8 cellular contexts compared by ENCODE assay signal in the genomic region with DNA sequence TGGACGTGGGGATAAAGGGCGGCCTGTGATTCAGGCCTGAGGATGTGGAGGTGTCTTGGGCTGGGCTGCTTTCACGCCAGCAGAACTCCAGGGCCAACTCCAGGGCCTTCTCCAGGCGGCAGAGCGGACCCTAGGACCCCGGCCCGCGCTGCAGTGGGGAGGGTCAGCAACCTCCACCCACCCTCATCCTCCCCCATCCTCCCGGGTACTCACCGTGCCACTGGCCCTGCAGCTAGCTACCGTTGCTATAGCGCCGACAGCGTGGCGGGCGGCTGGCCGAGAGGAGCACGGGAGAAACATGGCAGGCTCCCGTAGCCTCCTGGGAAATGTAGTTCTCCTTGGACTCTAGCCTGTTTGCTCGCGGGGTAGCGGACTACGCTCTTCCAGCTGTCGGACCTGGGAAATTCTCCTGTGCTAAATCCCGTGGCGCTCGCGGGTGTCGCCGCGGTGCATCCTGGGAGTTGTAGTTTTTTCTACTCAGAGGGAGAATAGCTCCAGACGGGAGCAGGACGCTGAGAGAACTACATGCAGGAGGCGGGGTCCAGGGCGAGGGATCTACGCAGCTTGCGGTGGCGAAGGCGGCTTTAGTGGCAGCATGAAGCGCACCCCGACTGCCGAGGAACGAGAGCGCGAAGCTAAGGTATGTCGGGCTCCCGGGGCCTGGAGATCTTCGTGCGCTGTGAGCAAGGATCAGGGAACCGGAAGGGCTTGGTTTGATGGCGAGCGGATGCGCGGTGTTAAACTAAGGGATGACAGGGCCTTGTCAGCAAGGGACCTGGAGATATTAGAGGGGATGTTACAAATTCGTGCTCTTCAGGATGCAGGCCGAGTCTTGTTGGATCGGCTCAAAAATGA. TPM values are rescaled to one million over a fixed set of nuclear protein-coding genes. Genes with fewer than 3 reads are reported as not detected.
A peak's percentile ranks its signal among the peaks of the same experiment; 100 is the strongest.
DNase-seq lines count a peak whose midpoint lies in the region; ATAC-seq lines count a peak whose summit lies in the region.

FTO (plus strand) TSS at position 567 of the 855 bp plus-strand sequence.
RPGRIP1L (minus strand) TSS at position 270 of the 855 bp plus-strand sequence. CDS start 3,136 bp downstream, outside the sequence.

- peak within 1 kb of the TSS; percentile 94 to 98 (median 97) for H3K4me3 Mint-ChIP-seq in CD8-positive, alpha-beta memory T cell
- H3K4me3 Mint-ChIP-seq in effector memory CD8-positive, alpha-beta T cell = peak within 1 kb of the TSS; percentile 94 to 95
- H3K4me3 Mint-ChIP-seq in memory B cell = peak within 1 kb of the TSS; percentile 96

- CTCF ChIA-PET in CD8-positive, alpha-beta memory T cell (lab: Charles Lee) = interaction anchor here (0.9 to 1.9 kb wide), 2 partner anchors 39 to 90 kb away, joined by 3 to 6 read pairs; no protein-coding TSS in a partner anchor
- CTCF ChIA-PET in activated CD8-positive, alpha-beta memory T cell treated with anti-CD3 and anti-CD28 coated beads for 36 hours (lab: Charles Lee) = interaction anchor here (0.9 kb wide), 1 partner anchor 189 kb away, joined by 3 read pairs; no protein-coding TSS in a partner anchor

- DNase-seq in CD8-positive, alpha-beta memory T cell = peak; percentile 93 to 98 (median 95)
- DNase-seq in HS-27A (ENCODE audit: low read depth) (peak; percentile 99), NK-92 (lab: John Stamatoyannopoulos, UW; ENCODE audit: unreplicated experiment) (peak; percentile 51), memory B cell (ENCODE audit: low spot score in 2 of 2) (peak; percentile 90 to 96)
- DNase-seq in effector memory CD8-positive, alpha-beta T cell = peak; percentile 92 to 97 (median 95)
- DNase-seq in stimulated activated CD8-positive, alpha-beta memory T cell treated with anti-CD3 and anti-CD28 coated beads, Interleukin-12 subunit alpha, Interleukin-12 subunit beta, amount 100 ng/mL, for 24 hours (ENCODE audit: extremely low read depth) = peak; percentile 93

- no peaks in the 10 kb centered on the region for H3K27me3 ChIP-seq in CD8-positive, alpha-beta memory T cell (ENCODE audit: insufficient read depth, low read length, poor library complexity, severe bottlenecking)

- peaks cover 0 to 2% of the 10 kb centered on the region in 2 donors for H3K27me3 Mint-ChIP-seq in CD8-positive, alpha-beta memory T cell
- H3K27me3 Mint-ChIP-seq in effector memory CD8-positive, alpha-beta T cell = no peaks in the 10 kb centered on the region
- no peaks in the 10 kb centered on the region for H3K27me3 Mint-ChIP-seq in memory B cell

- H3K9me3 ChIP-seq in CD8-positive, alpha-beta memory T cell (ENCODE audit: low read length) = no peaks in the 10 kb centered on the region

- H3K36me3 Mint-ChIP-seq in CD8-positive, alpha-beta memory T cell = peaks cover 4 to 17% (median 8%) of the 10 kb centered on the region in 3 donors
- H3K36me3 Mint-ChIP-seq in effector memory CD8-positive, alpha-beta T cell (ENCODE audit: insufficient read depth) = peaks cover 5% of the 10 kb centered on the region
- H3K36me3 Mint-ChIP-seq in memory B cell = peaks cover 9% of the 10 kb centered on the region

- H3K4me1 ChIP-seq in CD8-positive, alpha-beta memory T cell (ENCODE audit: insufficient read depth, low read length) = peaks cover 16% of the 10 kb centered on the region

- peak within 1 kb of the TSS; percentile 82 to 99 (median 96) for H3K27ac Mint-ChIP-seq in CD8-positive, alpha-beta memory T cell
- peak within 1 kb of the TSS; percentile 95 for H3K27ac Mint-ChIP-seq in effector memory CD8-positive, alpha-beta T cell
- peak within 1 kb of the TSS; percentile 93 for H3K27ac Mint-ChIP-seq in memory B cell

- peak within 1 kb of the TSS; percentile 62 for H3K27ac ChIP-seq in CD8-positive, alpha-beta memory T cell (ENCODE audit: low read depth, low read length)

- peaks cover 39 to 52% (median 51%) of the 10 kb centered on the region in 3 donors for H3K4me1 Mint-ChIP-seq in CD8-positive, alpha-beta memory T cell
- peaks cover 21 to 33% of the 10 kb centered on the region in 2 donors for H3K4me1 Mint-ChIP-seq in effector memory CD8-positive, alpha-beta T cell (ENCODE audit: low read depth in 2 of 2)
- peaks cover 21% of the 10 kb centered on the region for H3K4me1 Mint-ChIP-seq in memory B cell

- POLR2A ChIA-PET in CD8-positive, alpha-beta memory T cell (lab: Charles Lee) = interaction anchor here (0.6 kb wide), 1 partner anchor 21 kb away, joined by 3 read pairs; no protein-coding TSS in a partner anchor
- POLR2A ChIA-PET in activated CD8-positive, alpha-beta memory T cell treated with anti-CD3 and anti-CD28 coated beads for 36 hours (lab: Charles Lee) = no interaction called here

- H3K9me3 Mint-ChIP-seq in CD8-positive, alpha-beta memory T cell = no peaks in the 10 kb centered on the region
- no peaks in the 10 kb centered on the region for H3K9me3 Mint-ChIP-seq in effector memory CD8-positive, alpha-beta T cell
- H3K9me3 Mint-ChIP-seq in memory B cell = no peaks in the 10 kb centered on the region

- peak within 1 kb of the TSS; percentile 92 for H3K4me3 ChIP-seq in CD8-positive, alpha-beta memory T cell (ENCODE audit: low read length)

- ATAC-seq in GM19467 (IDR thresholded peaks at IDR 0.05; ENCODE audit: unreplicated experiment) (peak; percentile 99), memory B cell (ENCODE audit: low read depth) (peak; percentile 92)
- peak; percentile 88 for ATAC-seq in effector memory CD8-positive, alpha-beta T cell (replicated peaks)

- no peaks in the 10 kb centered on the region for H3K36me3 ChIP-seq in CD8-positive, alpha-beta memory T cell (ENCODE audit: insufficient read depth, low read length)

RNA-seq across cellular contexts. Expression of gene FTO, which starts in this region (rescaled TPM):
- 10 to 100 TPM; 54.5 to 56.0 TPM for total RNA-seq in CD8-positive, alpha-beta memory T cell
- 77.8 TPM for polyA plus RNA-seq in CD8-positive, alpha-beta memory T cell
- 10 to 100 TPM; 49.5 to 52.8 TPM for total RNA-seq in activated CD8-positive, alpha-beta memory T cell treated with anti-CD3 and anti-CD28 coated beads for 36 hours

RNA-seq across cellular contexts. Expression of gene RPGRIP1L, which starts in this region (rescaled TPM):
- total RNA-seq in CD8-positive, alpha-beta memory T cell = 1 to 10 TPM; 9.6 to 9.8 TPM
- 3.0 TPM for polyA plus RNA-seq in CD8-positive, alpha-beta memory T cell
- total RNA-seq in activated CD8-positive, alpha-beta memory T cell treated with anti-CD3 and anti-CD28 coated beads for 36 hours = 10 to 100 TPM; 11.2 to 11.4 TPM

Comparison
In these comparisons a context has a peak if more than half of its experiments do, and no peak if none do; other contexts are left out.
1. Peak in every context shown above with its lines: DNase-seq, ATAC-seq, H3K4me3 ChIP-seq and H3K27ac ChIP-seq.